In the genomic region with DNA sequence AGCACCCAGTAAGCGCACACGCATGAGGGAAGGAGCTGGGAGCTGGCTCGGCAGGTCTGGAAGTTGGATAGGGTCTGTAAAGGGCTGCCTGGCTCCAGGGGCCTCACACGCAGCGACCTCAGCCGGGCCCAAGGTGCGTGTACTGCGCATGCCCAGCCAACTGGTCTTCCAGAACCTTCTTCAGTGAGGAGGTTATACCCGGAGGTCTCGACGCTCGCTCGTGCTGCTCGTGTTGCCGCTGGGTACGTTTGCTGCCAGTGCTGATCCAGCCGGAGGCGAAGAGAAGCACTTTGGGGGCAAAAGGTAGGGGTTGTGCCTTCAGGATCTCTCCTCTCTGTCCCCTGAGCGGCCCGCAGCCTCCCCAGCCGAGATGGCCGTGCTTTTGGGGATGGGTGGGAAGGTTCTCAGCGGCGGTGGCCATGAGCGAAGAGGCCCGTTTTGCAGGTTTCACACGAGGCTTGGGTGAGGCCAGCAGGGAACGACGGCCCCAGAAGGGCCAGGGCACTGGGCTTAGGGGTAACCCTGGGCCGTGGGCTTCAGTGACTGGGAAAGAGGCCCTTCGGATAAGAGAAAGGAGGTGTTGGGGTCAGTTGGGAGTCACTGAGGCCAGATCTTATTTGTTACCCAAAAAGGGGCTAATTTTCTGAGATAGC, we compare ENCODE assay signal across 15 cellular contexts. TPM values are rescaled to one million over a fixed set of nuclear protein-coding genes. Genes with fewer than 3 reads are reported as not detected.
DNase-seq lines count a peak whose midpoint lies in the region; ATAC-seq and TF ChIP-seq lines count a peak whose summit lies in the region.
"Had no signal": no experiment of that assay in that cellular context is flagged by ENCODE, and none has a peak within 500 bp of the region (broad histone marks: within the 10 kb centered on the region; RNA-seq: fewer than 3 reads in every experiment).

No MANE protein-coding gene starts in this region.

- no peak for DNase-seq in left ventricle myocardium inferior
- DNase-seq in cardiac septum (ENCODE audit: low spot score) = no peak
- peak; percentile 74 for DNase-seq in posterior vena cava (ENCODE audit: low spot score)
- no peak for DNase-seq in activated CD8-positive, alpha-beta memory T cell treated with anti-CD3 and anti-CD28 coated beads for 24 hours
- no peak for DNase-seq in RKO (ENCODE audit: low spot score)
- DNase-seq: ACHN, Kasumi-1, NCI-H2029 treated with DMSO at 0.1 percent for 48 hours, NCI-H748 treated with DMSO at 0.1 percent for 48 hours had no signal

- H3K27me3 ChIP-seq in left ventricle myocardium inferior (ENCODE audit: low read depth) = no peaks in the 10 kb centered on the region
- H3K27me3 ChIP-seq in gastroesophageal sphincter = no peaks in the 10 kb centered on the region

- intact Hi-C loops in left ventricle myocardium inferior (cut with micrococcal nuclease) = no loop called here
- intact Hi-C loops in cardiac septum (cut with DNase I) = no loop called here
- intact Hi-C loops in posterior vena cava (cut with DNase I) = no loop called here

- TF ChIP-seq POLR2A in gastroesophageal sphincter (IDR thresholded peaks at IDR 0.05) = no peak

- H3K9me3 ChIP-seq in left ventricle myocardium inferior (replicated peaks) (no peaks in the 10 kb centered on the region), gastroesophageal sphincter (no peaks in the 10 kb centered on the region)
- H3K9me3 ChIP-seq: SK-N-SH had no signal

- no peak for TF ChIP-seq EP300 in gastroesophageal sphincter (IDR thresholded peaks at IDR 0.05)

- 93 to 99% methylated on average over 5 to 13 of the region's 31 CpGs for WGBS in gastroesophageal sphincter (ENCODE audit: low coverage in 1 of 2), 2 donors

- H3K4me1 ChIP-seq in left ventricle myocardium inferior (peaks cover 8% of the 10 kb centered on the region), gastroesophageal sphincter (peaks cover 0 to 18% (median 0%) of the 10 kb centered on the region in 3 donors)

- H3K36me3 ChIP-seq in left ventricle myocardium inferior = no peaks in the 10 kb centered on the region
- no peaks in the 10 kb centered on the region for H3K36me3 ChIP-seq in gastroesophageal sphincter

- TF ChIP-seq CTCF in left ventricle myocardium inferior (IDR thresholded peaks at IDR 0.05; ENCODE audit: borderline replicate concordance) = no peak
- TF ChIP-seq CTCF in gastroesophageal sphincter (IDR thresholded peaks at IDR 0.05) = no peak

- peak; percentile 32 for ATAC-seq in gastroesophageal sphincter
- ATAC-seq in HG02571 (IDR thresholded peaks at IDR 0.05; ENCODE audit: unreplicated experiment) = no peak
- ATAC-seq in GM21423 (IDR thresholded peaks at IDR 0.05; ENCODE audit: unreplicated experiment) = no peak

- H3K27ac ChIP-seq in left ventricle myocardium inferior (replicated peaks) (peak overlapping the region; percentile 82), gastroesophageal sphincter (peak overlapping the region in 3 of 4 donors; percentile 50 to 71 (median 70))

- H3K4me3 ChIP-seq in left ventricle myocardium inferior = peak overlapping the region; percentile 36
- peak overlapping the region in 1 of 2 donors; percentile 30 for H3K4me3 ChIP-seq in gastroesophageal sphincter

RNA-seq across cellular contexts. Expression of a gene that starts 3.8 kb away (rescaled TPM):
- total RNA-seq in left ventricle myocardium inferior (0.22 TPM), cardiac septum (0.70 TPM), gastroesophageal sphincter (under 1 TPM in 2 of 4 donors, not detected in 2; 0.13 to 0.31 TPM), posterior vena cava (1 to 10 TPM in 1 of 2 donors, under 1 TPM in 1; 0.56 to 2.1 TPM)
- total RNA-seq: H7, renal cortical epithelial cell had no signal

RNA-seq across cellular contexts. Expression of a gene that starts 12.2 kb away (rescaled TPM):
- total RNA-seq in left ventricle myocardium inferior = not detected
- 2.3 TPM for total RNA-seq in cardiac septum
- 1 to 10 TPM in 2 of 4 donors, not detected in 2; 1.7 to 2.1 TPM for total RNA-seq in gastroesophageal sphincter
- under 1 TPM; 0.19 to 0.32 TPM for total RNA-seq in posterior vena cava
- total RNA-seq: H7 had no signal

RNA-seq across cellular contexts. Expression of a gene that starts 20.4 kb away (rescaled TPM):
- total RNA-seq in left ventricle myocardium inferior (18.0 TPM), cardiac septum (24.1 TPM), gastroesophageal sphincter (10 to 100 TPM; 35.0 to 42.5 (median 35.7) TPM), posterior vena cava (10 to 100 TPM; 39.8 to 46.4 TPM)

RNA-seq across cellular contexts. Expression of a gene that starts 24.7 kb away (rescaled TPM):
- total RNA-seq in left ventricle myocardium inferior (not detected), cardiac septum (0.32 TPM), gastroesophageal sphincter (under 1 TPM in 1 of 4 donors, not detected in 3; 0.59 TPM), posterior vena cava (under 1 TPM in 1 of 2 donors, not detected in 1; 0.14 TPM)
- total RNA-seq: H7 had no signal
